In the genomic region with DNA sequence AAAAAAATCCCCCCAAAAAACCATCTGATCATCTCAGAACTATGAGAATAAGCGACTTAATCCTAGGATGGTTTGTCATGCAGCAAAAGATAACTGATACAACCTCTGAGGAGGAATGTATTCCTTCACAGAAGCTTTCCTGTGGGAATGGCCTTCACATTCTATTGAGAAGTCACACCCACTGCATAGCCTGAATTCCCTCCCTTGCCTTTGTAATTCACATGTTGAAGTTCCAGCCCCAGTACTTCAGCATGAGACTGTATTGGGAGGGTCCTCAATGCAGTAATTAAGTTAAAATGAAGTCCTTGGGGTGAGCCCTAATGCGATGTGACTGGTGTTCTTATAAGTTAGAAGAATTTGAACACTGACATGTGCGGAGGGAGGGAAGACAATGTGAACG, we compare ENCODE assay signal across 20 cellular contexts.
"Had no signal": no experiment of that assay in that cellular context is flagged by ENCODE, and none has a peak within 500 bp of the region (broad histone marks: within the 10 kb centered on the region; RNA-seq: fewer than 3 reads in every experiment).

No MANE protein-coding gene starts in this region.

- H3K4me1 ChIP-seq: ascending aorta, gastroesophageal sphincter, heart right ventricle, left lung, right lobe of liver, testis, upper lobe of left lung had no signal

- FAIRE-seq: keratinocyte had no signal

- H3K9me3 Mint-ChIP-seq: stimulated activated naive CD8-positive, alpha-beta T cell treated with anti-CD3 and anti-CD28 coated beads, Interleukin-15, amount 100 ng/mL, for 72 hours had no signal

- H3K4me3 ChIP-seq: ascending aorta, gastroesophageal sphincter, heart right ventricle, left lung, right lobe of liver, testis, upper lobe of left lung had no signal

- H3K27ac Mint-ChIP-seq: activated naive CD4-positive, alpha-beta T cell treated with anti-CD3 and anti-CD28 coated beads for 36 hours; activated naive CD8-positive, alpha-beta T cell treated with anti-CD3 and anti-CD28 coated beads, Interleukin-2, amount 50 U/mL, for 24 hours; activated T-helper 2 cell treated with anti-CD3 and anti-CD28 coated beads, Interferon-gamma antibody, Interleukin-2, Interleukin-4, amounts not matched to agents 10 μg/mL and 5 μg/mL and 100 μg/mL, durations not matched to agents 14 hours and 24 hours and 36 hours; effector memory CD8-positive, alpha-beta T cell; nephron; stimulated activated naive CD8-positive, alpha-beta T cell treated with anti-CD3 and anti-CD28 coated beads, Interleukin-15, amount 100 ng/mL, for 72 hours had no signal

- H3K36me3 ChIP-seq: ascending aorta, gastroesophageal sphincter, heart right ventricle, left lung, right lobe of liver, upper lobe of left lung had no signal

- H3K4me1 Mint-ChIP-seq: activated naive CD8-positive, alpha-beta T cell treated with anti-CD3 and anti-CD28 coated beads, Interleukin-2, amount 50 U/mL, for 24 hours; nephron; stimulated activated naive CD8-positive, alpha-beta T cell treated with anti-CD3 and anti-CD28 coated beads, Interleukin-15, amount 100 ng/mL, for 72 hours had no signal

- DNase-seq: activated CD4-positive, alpha-beta T cell treated with anti-CD3 and anti-CD28 coated beads, Interleukin-2, amount 50 U/mL, for 1 hour; activated naive CD4-positive, alpha-beta T cell treated with anti-CD3 and anti-CD28 coated beads for 36 hours; activated naive CD8-positive, alpha-beta T cell treated with anti-CD3 and anti-CD28 coated beads, Interleukin-2, amount 50 U/mL, for 24 hours; dermis blood vessel endothelial cell; effector memory CD8-positive, alpha-beta T cell; heart right ventricle; left lung; right lobe of liver; stimulated activated CD4-positive, alpha-beta T cell treated with anti-CD3 and anti-CD28 coated beads, Interleukin-1b, Interleukin-23, amount 100 ng/mL, for 48 hours; stimulated activated naive CD8-positive, alpha-beta T cell treated with anti-CD3 and anti-CD28 coated beads, Interleukin-15, amount 100 ng/mL, for 72 hours; T-helper 9 cell; testis; upper lobe of left lung had no signal

- H3K27me3 ChIP-seq: ascending aorta, gastroesophageal sphincter, heart right ventricle, left lung, right lobe of liver, testis, upper lobe of left lung had no signal

- H3K27me3 Mint-ChIP-seq: activated naive CD8-positive, alpha-beta T cell treated with anti-CD3 and anti-CD28 coated beads, Interleukin-2, amount 50 U/mL, for 24 hours; effector memory CD8-positive, alpha-beta T cell; stimulated activated naive CD8-positive, alpha-beta T cell treated with anti-CD3 and anti-CD28 coated beads, Interleukin-15, amount 100 ng/mL, for 72 hours had no signal

- H3K27ac ChIP-seq: ascending aorta, epithelial cell of prostate, gastroesophageal sphincter, heart right ventricle, left lung, right lobe of liver, testis, upper lobe of left lung had no signal

- H3K9me3 ChIP-seq: ascending aorta, gastroesophageal sphincter, heart right ventricle, left lung, right lobe of liver, testis, upper lobe of left lung had no signal

- H3K4me3 Mint-ChIP-seq: activated naive CD4-positive, alpha-beta T cell treated with anti-CD3 and anti-CD28 coated beads for 36 hours; activated naive CD8-positive, alpha-beta T cell treated with anti-CD3 and anti-CD28 coated beads, Interleukin-2, amount 50 U/mL, for 24 hours; effector memory CD8-positive, alpha-beta T cell; nephron; stimulated activated naive CD8-positive, alpha-beta T cell treated with anti-CD3 and anti-CD28 coated beads, Interleukin-15, amount 100 ng/mL, for 72 hours had no signal

- ATAC-seq: activated CD4-positive, CD25-positive, alpha-beta regulatory T cell treated with anti-CD3 and anti-CD28 coated beads, Interleukin-2, amount 50 U/mL, for 24 hours; activated naive CD8-positive, alpha-beta T cell treated with anti-CD3 and anti-CD28 coated beads, Interleukin-2, amount 50 U/mL, for 24 hours; effector memory CD8-positive, alpha-beta T cell; gastroesophageal sphincter; heart right ventricle; left lung; right lobe of liver; stimulated activated naive CD8-positive, alpha-beta T cell treated with anti-CD3 and anti-CD28 coated beads, Interleukin-15, amount 100 ng/mL, for 72 hours had no signal
